In genomic region chr11:3747704-3748103, GRCh38 we compare ENCODE assay signal across 9 cellular contexts. TPM values are rescaled to one million over a fixed set of nuclear protein-coding genes. Genes with fewer than 3 reads are reported as not detected.
A peak's percentile ranks its signal among the peaks of the same experiment; 100 is the strongest.
DNase-seq lines count a peak whose midpoint lies in the region; FAIRE-seq and TF ChIP-seq lines count a peak whose summit lies in the region.
"Had no signal": no experiment of that assay in that cellular context is flagged by ENCODE, and none has a peak within 500 bp of the region (broad histone marks: within the 10 kb centered on the region; RNA-seq: fewer than 3 reads in every experiment).

No MANE protein-coding gene starts in this region.

- no peak for FAIRE-seq in astrocyte (lab: Jason Lieb, UNC)

- no peak overlapping the region for H3K4me2 ChIP-seq in astrocyte (ENCODE audit: low read length)

- peak; percentile 46 for DNase-seq in AG04449 (ENCODE audit: low read depth, low spot score)
- peak; percentile 15 for DNase-seq in HFF-Myc (ENCODE audit: extremely low read depth, low read depth)
- peak; percentile 64 for DNase-seq in astrocyte (ENCODE audit: low read depth)
- DNase-seq in hepatic stellate cell (ENCODE audit: low spot score): peak; percentile 45
- DNase-seq in hippocampal formation (lab: John Stamatoyannopoulos, UW): no peak
- DNase-seq in kidney glomerular epithelial cell (lab: John Stamatoyannopoulos, UW): no peak
- no peak for DNase-seq in T-helper 9 cell
- DNase-seq in DMS 273 (lab: John Stamatoyannopoulos, UW; ENCODE audit: unreplicated experiment): no peak
- DNase-seq: CD4-positive, alpha-beta T cell had no signal

- no peak for TF ChIP-seq CTCF in AG04449 (IDR thresholded peaks at IDR 0.05; ENCODE audit: insufficient read depth, low read length, missing control alignments)
- TF ChIP-seq CTCF in HFF-Myc (IDR thresholded peaks at IDR 0.05; ENCODE audit: low read depth, low read length, missing control alignments): no peak
- TF ChIP-seq CTCF in astrocyte (IDR thresholded peaks at IDR 0.05; ENCODE audit: insufficient read depth, low read depth, low read length): no peak

- peaks cover 12% of the 10 kb centered on the region for H4K20me1 ChIP-seq in astrocyte (ENCODE audit: insufficient read depth, low read length)

- H3K27me3 ChIP-seq in astrocyte (ENCODE audit: insufficient read depth, low read length): no peaks in the 10 kb centered on the region

- no peaks in the 10 kb centered on the region for H3K4me1 ChIP-seq in astrocyte (ENCODE audit: insufficient read depth, low read length)

- H3K9me3 ChIP-seq in astrocyte (ENCODE audit: insufficient read depth, low read depth, low read length): no peaks in the 10 kb centered on the region

- no peaks in the 10 kb centered on the region for H3K36me3 Mint-ChIP-seq in astrocyte (ENCODE audit: low read depth, unreplicated experiment)

- no peaks in the 10 kb centered on the region for H3K27me3 Mint-ChIP-seq in astrocyte (ENCODE audit: low read depth, unreplicated experiment)
- H3K27me3 Mint-ChIP-seq: CD4-positive, alpha-beta T cell had no signal

- no peak overlapping the region for H3K27ac ChIP-seq in astrocyte (ENCODE audit: low read depth, low read length)

- no peak overlapping the region for H2AFZ ChIP-seq in astrocyte (ENCODE audit: low read depth, low read length)

- POLR2A ChIA-PET in AG04449 (lab: Yijun Ruan, JAX): no interaction called here

- peaks cover 37% of the 10 kb centered on the region for H3K36me3 ChIP-seq in astrocyte (ENCODE audit: insufficient read depth, low read length)

- no peaks in the 10 kb centered on the region for H3K9me3 Mint-ChIP-seq in astrocyte (ENCODE audit: unreplicated experiment)
- H3K9me3 Mint-ChIP-seq: CD4-positive, alpha-beta T cell had no signal

- no peak overlapping the region for H3K9ac ChIP-seq in astrocyte (ENCODE audit: low read length)

- CTCF ChIA-PET in AG04449 (lab: Yijun Ruan, JAX): no interaction called here

- H3K4me3 Mint-ChIP-seq in astrocyte (ENCODE audit: unreplicated experiment): no peak overlapping the region
- H3K4me3 Mint-ChIP-seq: CD4-positive, alpha-beta T cell had no signal

- peaks cover 8% of the 10 kb centered on the region for H3K4me1 Mint-ChIP-seq in astrocyte (ENCODE audit: low read depth, unreplicated experiment)

- H3K27ac Mint-ChIP-seq in astrocyte (ENCODE audit: unreplicated experiment): peak overlapping the region; percentile 88
- H3K27ac Mint-ChIP-seq: CD4-positive, alpha-beta T cell had no signal

- peaks cover 18% of the 10 kb centered on the region for H3K79me2 ChIP-seq in astrocyte (ENCODE audit: insufficient read depth, low read length)

- H3K4me3 ChIP-seq in AG04449 (ENCODE audit: low read depth, low read length) (no peak overlapping the region), HFF-Myc (replicated peaks; ENCODE audit: low read depth, low read length) (no peak overlapping the region), astrocyte (ENCODE audit: insufficient read depth, low read depth, low read length) (no peak overlapping the region)

RNA-seq across cellular contexts. Expression of gene NUP98, which starts 49.6 kb away (rescaled TPM):
- total RNA-seq in astrocyte: 81.2 and 84.2 TPM in 2 replicates

Comparison
In these comparisons a context has a peak if more than half of its experiments do, and no peak if none do; other contexts are left out.
1. DNase-seq: peak in AG04449 (single experiment), HFF-Myc (single experiment), astrocyte (single experiment) and hepatic stellate cell (single experiment); none in hippocampal formation (0 of 2), kidney glomerular epithelial cell (single experiment), T-helper 9 cell (single experiment) and DMS 273 (single experiment).